Comparison of ENCODE assay signal across 31 cellular contexts in the genomic region with DNA sequence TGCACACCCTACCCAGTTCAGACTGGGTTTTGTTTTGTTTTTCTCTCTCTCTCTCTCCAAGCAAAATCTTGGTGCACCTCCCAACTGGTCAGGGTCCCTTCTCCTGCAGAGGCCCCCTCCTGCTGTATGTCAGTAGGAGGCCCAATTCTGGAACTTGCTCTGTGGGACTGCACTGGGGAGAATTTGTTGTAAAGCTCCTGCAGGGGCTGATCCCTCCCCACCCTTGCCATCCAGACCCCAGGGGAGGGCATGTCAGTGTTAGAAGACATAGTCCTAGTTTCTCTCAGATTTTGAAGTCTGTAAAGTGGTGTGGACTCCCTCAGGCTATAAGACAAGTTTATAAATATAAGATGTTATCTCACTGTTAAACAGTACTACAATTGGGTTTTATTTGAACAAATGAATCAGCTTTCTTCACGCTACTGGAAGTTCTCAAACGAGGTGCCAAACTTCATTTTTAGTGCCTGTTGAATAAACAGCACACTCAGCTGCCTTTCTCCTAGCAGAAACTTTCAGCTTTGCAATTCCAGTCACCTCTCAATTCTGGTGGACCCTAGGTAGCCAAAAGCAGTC.
"Had no signal": no experiment of that assay in that cellular context is flagged by ENCODE, and none has a peak within 500 bp of the region (broad histone marks: within the 10 kb centered on the region; RNA-seq: fewer than 3 reads in every experiment).

No MANE protein-coding gene starts in this region.

- H3K9me3 ChIP-seq: MG63, SJSA1, SK-N-SH had no signal

- H3K27ac Mint-ChIP-seq: activated CD4-positive, alpha-beta T cell treated with anti-CD3 and anti-CD28 coated beads, Interleukin-2, amount 10 ng/mL, durations not matched to agents 24 days and 14 days; activated CD8-positive, alpha-beta T cell treated with anti-CD3 and anti-CD28 coated beads, Interleukin-2, amount 10 ng/mL, durations not matched to agents 7 days and 5 days; activated naive CD8-positive, alpha-beta T cell treated with anti-CD3 and anti-CD28 coated beads for 36 hours; activated T-helper 17 cell treated with anti-CD3 and anti-CD28 coated beads, Interleukin-2, amount 50 U/mL, for 72 hours; T-helper 1 cell treated with Interleukin-12 subunit alpha and Interleukin-12 subunit beta and Interleukin-4 antibody, amounts not matched to agents 30 μg/mL and 1 μg/mL, for 36 hours; T-helper 2 cell treated with Interferon-gamma antibody and Interleukin-4, amounts not matched to agents 5 μg/mL and 100 μg/mL, for 36 hours had no signal

- H3K4me1 ChIP-seq: SJSA1 had no signal

- H3K4me1 Mint-ChIP-seq: activated CD4-positive, alpha-beta T cell treated with anti-CD3 and anti-CD28 coated beads, Interleukin-2, amount 10 ng/mL, durations not matched to agents 24 days and 14 days; activated naive CD8-positive, alpha-beta T cell treated with anti-CD3 and anti-CD28 coated beads for 36 hours; activated T-helper 17 cell treated with anti-CD3 and anti-CD28 coated beads, Interleukin-2, amount 50 U/mL, for 72 hours had no signal

- H3K4me3 ChIP-seq: K562, MG63, SJSA1 had no signal

- H3K9me3 Mint-ChIP-seq: activated CD4-positive, alpha-beta T cell treated with anti-CD3 and anti-CD28 coated beads, Interleukin-2, amount 10 ng/mL, durations not matched to agents 24 days and 14 days; activated naive CD8-positive, alpha-beta T cell treated with anti-CD3 and anti-CD28 coated beads for 36 hours; activated T-helper 17 cell treated with anti-CD3 and anti-CD28 coated beads, Interleukin-2, amount 50 U/mL, for 72 hours; T-helper 1 cell treated with Interleukin-12 subunit alpha and Interleukin-12 subunit beta and Interleukin-4 antibody, amounts not matched to agents 30 μg/mL and 1 μg/mL, for 36 hours; T-helper 2 cell treated with Interferon-gamma antibody and Interleukin-4, amounts not matched to agents 5 μg/mL and 100 μg/mL, for 36 hours had no signal

- H3K36me3 Mint-ChIP-seq: activated naive CD8-positive, alpha-beta T cell treated with anti-CD3 and anti-CD28 coated beads for 36 hours had no signal

- H3K27ac ChIP-seq: brain microvascular endothelial cell, SJSA1 had no signal

- H3K36me3 ChIP-seq: brain microvascular endothelial cell, MG63, SJSA1 had no signal

- H3K4me2 ChIP-seq: SK-N-SH had no signal

- H3K4me3 Mint-ChIP-seq: activated CD4-positive, alpha-beta T cell treated with anti-CD3 and anti-CD28 coated beads, Interleukin-2, amount 10 ng/mL, durations not matched to agents 24 days and 14 days; activated CD8-positive, alpha-beta T cell treated with anti-CD3 and anti-CD28 coated beads, Interleukin-2, amount 10 ng/mL, durations not matched to agents 7 days and 5 days; activated naive CD8-positive, alpha-beta T cell treated with anti-CD3 and anti-CD28 coated beads for 36 hours; activated T-helper 17 cell treated with anti-CD3 and anti-CD28 coated beads, Interleukin-2, amount 50 U/mL, for 72 hours; T-helper 1 cell treated with Interleukin-12 subunit alpha and Interleukin-12 subunit beta and Interleukin-4 antibody, amounts not matched to agents 30 μg/mL and 1 μg/mL, for 36 hours; T-helper 2 cell treated with Interferon-gamma antibody and Interleukin-4, amounts not matched to agents 5 μg/mL and 100 μg/mL, for 36 hours had no signal

- H3K9me2 ChIP-seq: SK-N-SH had no signal

- DNase-seq: activated CD4-positive, alpha-beta T cell treated with anti-CD3 and anti-CD28 coated beads, Interleukin-2, amount 10 ng/mL, durations not matched to agents 24 days and 14 days; activated CD4-positive, alpha-beta T cell treated with anti-CD3 and anti-CD28 coated beads, Interleukin-2, amount 50 U/mL, for 4 hours; activated CD8-positive, alpha-beta memory T cell treated with anti-CD3 and anti-CD28 coated beads, Interleukin-2, amount 50 U/mL, for 4 hours; activated CD8-positive, alpha-beta T cell treated with anti-CD3 and anti-CD28 coated beads, Interleukin-2, amount 10 ng/mL, durations not matched to agents 7 days and 5 days; activated effector memory CD4-positive, alpha-beta T cell treated with anti-CD3 and anti-CD28 coated beads, Interleukin-2, amount 50 U/mL, for 16 hours; activated naive CD4-positive, alpha-beta T cell; activated naive CD4-positive, alpha-beta T cell treated with anti-CD3 and anti-CD28 coated beads, Interleukin-2, amount 50 U/mL, for 16 hours; activated naive CD8-positive, alpha-beta T cell treated with anti-CD3 and anti-CD28 coated beads for 36 hours; activated T-cell treated with anti-CD3 and anti-CD28 coated beads for 4 hours; activated T-cell treated with anti-CD3 and anti-CD28 coated beads, Interleukin-2, amount 50 U/mL, for 48 hours; amniotic stem cell; aorta; brain microvascular endothelial cell; central memory CD4-positive, alpha-beta T cell; MG63; NCI-H1048; NCI-H1105 treated with DMSO at 0.1 percent for 48 hours; NCI-H1436; NCI-H1694; NCI-H2029; NCI-H345; NCI-H524 treated with DMSO at 0.1 percent for 48 hours; NCI-H748 treated with DMSO at 0.1 percent for 48 hours; NK-92 treated with Interleukin-12 subunit alpha and Interleukin-12 subunit beta, amount 100 ng/mL, for 24 hours; Right ventricle myocardium superior; SK-N-SH had no signal

- H3K27me3 ChIP-seq: brain microvascular endothelial cell, MG63, SJSA1 had no signal

- ATAC-seq: activated CD8-positive, alpha-beta T cell treated with anti-CD3 and anti-CD28 coated beads, Interleukin-2, amount 10 ng/mL, durations not matched to agents 7 days and 5 days; activated T-helper 17 cell treated with anti-CD3 and anti-CD28 coated beads, Interleukin-2, amount 50 U/mL, for 72 hours; K562 had no signal
